In the genomic region with DNA sequence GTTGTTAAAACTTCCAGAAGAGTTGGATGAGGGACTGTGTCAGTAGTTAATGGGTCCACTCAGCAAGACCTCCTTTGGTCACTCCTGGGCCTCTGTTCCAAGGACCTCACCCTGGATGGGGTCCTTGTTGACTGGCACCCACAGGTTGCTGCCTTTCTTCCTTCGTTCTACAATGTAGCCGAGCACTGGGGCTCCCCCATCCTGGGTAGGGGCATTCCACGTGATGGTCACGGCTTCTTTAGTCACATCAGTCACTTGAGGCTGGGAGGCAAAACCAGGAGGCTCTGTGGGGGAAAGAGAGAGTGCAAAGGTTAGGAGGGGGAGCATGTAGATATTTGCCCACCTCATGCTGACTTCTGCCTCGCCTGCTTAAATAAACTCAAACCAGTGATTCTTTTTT, we compare ENCODE assay signal across 23 cellular contexts. TPM values are rescaled to one million over a fixed set of nuclear protein-coding genes. Genes with fewer than 3 reads are reported as not detected.
"Had no signal": no experiment of that assay in that cellular context is flagged by ENCODE, and none has a peak within 500 bp of the region (broad histone marks: within the 10 kb centered on the region; RNA-seq: fewer than 3 reads in every experiment).

No MANE protein-coding gene starts in this region.

- DNase-seq: activated CD4-positive, alpha-beta T cell treated with anti-CD3 and anti-CD28 coated beads for 1 hour; activated CD4-positive, alpha-beta T cell treated with anti-CD3 and anti-CD28 coated beads, Interleukin-2, amount 50 U/mL, for 1 hour; activated CD8-positive, alpha-beta memory T cell treated with anti-CD3 and anti-CD28 coated beads for 24 hours; activated CD8-positive, alpha-beta memory T cell treated with anti-CD3 and anti-CD28 coated beads, Interleukin-2, amount 50 U/mL, for 4 hours; activated naive CD4-positive, alpha-beta T cell; activated T-cell treated with anti-CD3 and anti-CD28 coated beads, Interleukin-2, amount 50 U/mL, for 24 hours; effector CD4-positive, alpha-beta T cell; erythroblast; foreskin fibroblast; heart right ventricle; islet precursor cell; left cardiac atrium; retina; stimulated activated CD4-positive, alpha-beta T cell treated with anti-CD3 and anti-CD28 coated beads, Interleukin-4, amount 100 ng/mL, for 1 hour had no signal

- H3K9me3 Mint-ChIP-seq: activated T-cell treated with anti-CD3 and anti-CD28 coated beads, Interleukin-2, amount 50 U/mL, for 24 hours; activated T-helper 2 cell treated with anti-CD3 and anti-CD28 coated beads, Interferon-gamma antibody, Interleukin-2, Interleukin-4, amounts not matched to agents 10 μg/mL and 5 μg/mL and 100 μg/mL, durations not matched to agents 14 hours and 24 hours and 36 hours; dendritic cell treated with granulocyte-macrophage colony-stimulating factor and Interleukin-4, amounts not matched to agents 40 ng/mL and 50 ng/mL, for 4 days; natural killer cell treated with Interleukin-12 subunit alpha and Interleukin-12 subunit beta and Interleukin-15 and Interleukin-18, amount 100 ng/mL, for 72 hours; stimulated activated naive CD8-positive, alpha-beta T cell treated with anti-CD3 and anti-CD28 coated beads, Interleukin-15, Interleukin-2, amounts not matched to agents 100 ng/mL and 50 ng/mL, for 24 hours had no signal

- ATAC-seq: heart right ventricle; left cardiac atrium; natural killer cell treated with Interleukin-12 subunit alpha and Interleukin-12 subunit beta and Interleukin-15 and Interleukin-18, amount 100 ng/mL, for 72 hours had no signal

- H3K36me3 ChIP-seq: cardiac muscle cell, heart right ventricle, tibial nerve had no signal

- H3K27ac Mint-ChIP-seq: activated T-cell treated with anti-CD3 and anti-CD28 coated beads, Interleukin-2, amount 50 U/mL, for 24 hours; activated T-helper 2 cell treated with anti-CD3 and anti-CD28 coated beads, Interferon-gamma antibody, Interleukin-2, Interleukin-4, amounts not matched to agents 10 μg/mL and 5 μg/mL and 100 μg/mL, durations not matched to agents 14 hours and 24 hours and 36 hours; dendritic cell treated with granulocyte-macrophage colony-stimulating factor and Interleukin-4, amounts not matched to agents 40 ng/mL and 50 ng/mL, for 4 days; natural killer cell treated with Interleukin-12 subunit alpha and Interleukin-12 subunit beta and Interleukin-15 and Interleukin-18, amount 100 ng/mL, for 72 hours; progenitor cell of endocrine pancreas had no signal

- H3K9me3 ChIP-seq: heart right ventricle, tibial nerve had no signal

- H3K27me3 Mint-ChIP-seq: activated T-cell treated with anti-CD3 and anti-CD28 coated beads, Interleukin-2, amount 50 U/mL, for 24 hours; stimulated activated naive CD8-positive, alpha-beta T cell treated with anti-CD3 and anti-CD28 coated beads, Interleukin-15, Interleukin-2, amounts not matched to agents 100 ng/mL and 50 ng/mL, for 24 hours had no signal

- H3K4me3 ChIP-seq: cardiac muscle cell, heart right ventricle, tibial nerve had no signal

- H3K36me3 Mint-ChIP-seq: natural killer cell treated with Interleukin-12 subunit alpha and Interleukin-12 subunit beta and Interleukin-15 and Interleukin-18, amount 100 ng/mL, for 72 hours had no signal

- H3K27ac ChIP-seq: cardiac muscle cell, heart right ventricle, tibial nerve had no signal

- H3K4me3 Mint-ChIP-seq: activated T-cell treated with anti-CD3 and anti-CD28 coated beads, Interleukin-2, amount 50 U/mL, for 24 hours; dendritic cell treated with granulocyte-macrophage colony-stimulating factor and Interleukin-4, amounts not matched to agents 40 ng/mL and 50 ng/mL, for 4 days; natural killer cell treated with Interleukin-12 subunit alpha and Interleukin-12 subunit beta and Interleukin-15 and Interleukin-18, amount 100 ng/mL, for 72 hours; stimulated activated naive CD8-positive, alpha-beta T cell treated with anti-CD3 and anti-CD28 coated beads, Interleukin-15, Interleukin-2, amounts not matched to agents 100 ng/mL and 50 ng/mL, for 24 hours had no signal

- H3K27me3 ChIP-seq: tibial nerve had no signal

RNA-seq across cellular contexts. Expression of a gene that starts 15.4 kb away (rescaled TPM):
- total RNA-seq: liver; natural killer cell treated with Interleukin-12 subunit alpha and Interleukin-12 subunit beta and Interleukin-15 and Interleukin-18, amount 100 ng/mL, for 72 hours; osteocyte had no signal
